Comparison of ENCODE assay signal across 13 cellular contexts in genomic region chr11:122207505-122207904, GRCh38.
DNase-seq lines count a peak whose midpoint lies in the region; ATAC-seq and TF ChIP-seq lines count a peak whose summit lies in the region.
"Had no signal": no experiment of that assay in that cellular context is flagged by ENCODE, and none has a peak within 500 bp of the region (broad histone marks: within the 10 kb centered on the region; RNA-seq: fewer than 3 reads in every experiment).

No MANE protein-coding gene starts in this region.

- H3K27ac ChIP-seq in caudate nucleus (ENCODE audit: low read depth, low read length), result peak overlapping the region; percentile 22
- H3K27ac ChIP-seq in left lung, result peak overlapping the region in 1 of 2 donors; percentile 49
- H3K27ac ChIP-seq in thymus (ENCODE audit: low read depth), result peak overlapping the region; percentile 61
- H3K27ac ChIP-seq: SK-N-MC had no signal

- TF ChIP-seq CTCF in left lung (IDR thresholded peaks at IDR 0.05), result no peak
- no peak for TF ChIP-seq CTCF in mucosa of descending colon (IDR thresholded peaks at IDR 0.05)

- H3K27me3 Mint-ChIP-seq in T-helper 17 cell, result peaks cover 62% of the 10 kb centered on the region

- 79% methylated on average over 8 of the region's 8 CpGs for WGBS in thymus

- DNase-seq in NCI-H1092 (lab: John Stamatoyannopoulos, UW), result peak; percentile 21
- no peak for DNase-seq in caudate nucleus (lab: John Stamatoyannopoulos, UW)
- no peak for DNase-seq in left lung
- DNase-seq in T-helper 17 cell, result no peak
- no peak for DNase-seq in mucosa of descending colon
- DNase-seq in stimulated activated CD4-positive, alpha-beta T cell treated with anti-CD3 and anti-CD28 coated beads, Interleukin-2, amount 100 ng/mL, for 24 hours, result no peak
- DNase-seq: activated CD4-positive, alpha-beta T cell treated with anti-CD3 and anti-CD28 coated beads, Interleukin-2, amount 50 U/mL, for 48 hours; NCI-H446 treated with DMSO at 0.1 percent for 48 hours; stimulated activated naive CD4-positive, alpha-beta T cell had no signal

- no peaks in the 10 kb centered on the region for H3K36me3 Mint-ChIP-seq in T-helper 17 cell (ENCODE audit: low read depth)
- H3K36me3 Mint-ChIP-seq: activated naive CD4-positive, alpha-beta T cell treated with anti-CD3 and anti-CD28 coated beads, Interleukin-2, amount 50 U/mL, for 72 hours had no signal

- H3K9me3 ChIP-seq in left lung (no peaks in the 10 kb centered on the region), thymus (ENCODE audit: control insufficient read depth) (no peaks in the 10 kb centered on the region), T-helper 17 cell (ENCODE audit: control insufficient read depth, low read length, poor library complexity, severe bottlenecking) (no peaks in the 10 kb centered on the region), mucosa of descending colon (no peaks in the 10 kb centered on the region)

- peaks cover 2% of the 10 kb centered on the region for H3K4me1 Mint-ChIP-seq in T-helper 17 cell

- no peak overlapping the region for H3K27ac Mint-ChIP-seq in T-helper 17 cell
- H3K27ac Mint-ChIP-seq: activated naive CD4-positive, alpha-beta T cell treated with anti-CD3 and anti-CD28 coated beads, Interleukin-2, amount 50 U/mL, for 72 hours had no signal

- H3K4me1 ChIP-seq in left lung, result peaks cover 12 to 28% of the 10 kb centered on the region in 2 donors
- H3K4me1 ChIP-seq in thymus (ENCODE audit: control insufficient read depth, insufficient read depth, low read length), result no peaks in the 10 kb centered on the region
- H3K4me1 ChIP-seq in mucosa of descending colon (ENCODE audit: low read depth), result peaks cover 7% of the 10 kb centered on the region

- no peaks in the 10 kb centered on the region for H3K36me3 ChIP-seq in left lung
- H3K36me3 ChIP-seq in thymus (ENCODE audit: control insufficient read depth, insufficient read depth), result no peaks in the 10 kb centered on the region
- H3K36me3 ChIP-seq in mucosa of descending colon (ENCODE audit: low read depth), result no peaks in the 10 kb centered on the region

- no peak overlapping the region for H3K4me3 ChIP-seq in left lung
- no peak overlapping the region for H3K4me3 ChIP-seq in thymus (ENCODE audit: low read length)
- H3K4me3 ChIP-seq in mucosa of descending colon, result no peak overlapping the region
- H3K4me3 ChIP-seq: SK-N-MC had no signal

- ATAC-seq in left lung (peak; percentile 19), T-helper 17 cell (no peak), mucosa of descending colon (no peak), HG02973 (IDR thresholded peaks at IDR 0.05; ENCODE audit: unreplicated experiment) (no peak)
- ATAC-seq: activated naive CD4-positive, alpha-beta T cell treated with anti-CD3 and anti-CD28 coated beads, Interleukin-2, amount 50 U/mL, for 72 hours had no signal

- H3K27me3 ChIP-seq in left lung, result no peaks in the 10 kb centered on the region
- H3K27me3 ChIP-seq in thymus (ENCODE audit: control insufficient read depth, insufficient read depth), result no peaks in the 10 kb centered on the region

- no peak overlapping the region for H3K4me3 Mint-ChIP-seq in T-helper 17 cell

- intact Hi-C loops in left lung (cut with DNase I) (loop anchor here in 1 of 2 donors (5.0 kb wide), 1 partner anchor 550 kb away; no protein-coding TSS in a partner anchor), mucosa of descending colon (cut with DNase I, micrococcal nuclease) (loop anchor here in 1 of 2 donors (5.0 to 10.0 kb wide), 2 partner anchors 103 to 300 kb away; no protein-coding TSS in a partner anchor)
